Comparison of ENCODE assay signal across 38 cellular contexts in genomic region chr6:136979206-136979605, GRCh38. TPM values are rescaled to one million over a fixed set of nuclear protein-coding genes. Genes with fewer than 3 reads are reported as not detected.
"Had no signal": no experiment of that assay in that cellular context is flagged by ENCODE, and none has a peak within 500 bp of the region (broad histone marks: within the 10 kb centered on the region; RNA-seq: fewer than 3 reads in every experiment).

No MANE protein-coding gene starts in this region.

- H3K4me3 Mint-ChIP-seq: activated CD4-positive, alpha-beta memory T cell treated with anti-CD3 and anti-CD28 coated beads, Interleukin-2, amount 10 ng/mL, durations not matched to agents 7 days and 5 days; activated naive CD8-positive, alpha-beta T cell treated with anti-CD3 and anti-CD28 coated beads for 36 hours; activated T-cell treated with anti-CD3 and anti-CD28 coated beads, Interleukin-2, amount 50 U/mL, for 72 hours; activated T-helper 17 cell treated with anti-CD3 and anti-CD28 coated beads, Interleukin-2, amount 50 U/mL, for 72 hours had no signal

- H3K27me3 ChIP-seq: brain microvascular endothelial cell, Peyer's patch had no signal

- H3K27ac Mint-ChIP-seq: activated CD4-positive, alpha-beta memory T cell treated with anti-CD3 and anti-CD28 coated beads, Interleukin-2, amount 10 ng/mL, durations not matched to agents 7 days and 5 days; activated naive CD8-positive, alpha-beta T cell treated with anti-CD3 and anti-CD28 coated beads for 36 hours; activated T-cell treated with anti-CD3 and anti-CD28 coated beads, Interleukin-2, amount 50 U/mL, for 72 hours; activated T-helper 17 cell treated with anti-CD3 and anti-CD28 coated beads, Interleukin-2, amount 50 U/mL, for 72 hours had no signal

- H3K27ac ChIP-seq: brain microvascular endothelial cell, KMS-11, Peyer's patch, SK-N-MC, WERI-Rb-1 had no signal

- H3K4me1 Mint-ChIP-seq: activated CD4-positive, alpha-beta memory T cell treated with anti-CD3 and anti-CD28 coated beads, Interleukin-2, amount 10 ng/mL, durations not matched to agents 7 days and 5 days; activated naive CD8-positive, alpha-beta T cell treated with anti-CD3 and anti-CD28 coated beads for 36 hours; activated T-helper 17 cell treated with anti-CD3 and anti-CD28 coated beads, Interleukin-2, amount 50 U/mL, for 72 hours had no signal

- H3K36me3 Mint-ChIP-seq: activated naive CD8-positive, alpha-beta T cell treated with anti-CD3 and anti-CD28 coated beads for 36 hours had no signal

- ATAC-seq: activated T-cell treated with anti-CD3 and anti-CD28 coated beads, Interleukin-2, amount 50 U/mL, for 72 hours; activated T-helper 17 cell treated with anti-CD3 and anti-CD28 coated beads, Interleukin-2, amount 50 U/mL, for 72 hours; PC-3 had no signal

- H3K9me3 Mint-ChIP-seq: activated CD4-positive, alpha-beta memory T cell treated with anti-CD3 and anti-CD28 coated beads, Interleukin-2, amount 10 ng/mL, durations not matched to agents 7 days and 5 days; activated naive CD8-positive, alpha-beta T cell treated with anti-CD3 and anti-CD28 coated beads for 36 hours; activated T-cell treated with anti-CD3 and anti-CD28 coated beads, Interleukin-2, amount 50 U/mL, for 72 hours; activated T-helper 17 cell treated with anti-CD3 and anti-CD28 coated beads, Interleukin-2, amount 50 U/mL, for 72 hours had no signal

- H3K9ac ChIP-seq: KMS-11 had no signal

- H3K4me1 ChIP-seq: Peyer's patch had no signal

- H3K4me2 ChIP-seq: KMS-11 had no signal

- H3K9me3 ChIP-seq: Peyer's patch had no signal

- H3K36me3 ChIP-seq: brain microvascular endothelial cell, Peyer's patch, WERI-Rb-1 had no signal

- H3K4me3 ChIP-seq: Peyer's patch, SK-N-MC had no signal

- DNase-seq: activated CD4-positive, alpha-beta memory T cell treated with anti-CD3 and anti-CD28 coated beads, Interleukin-2, amount 10 ng/mL, durations not matched to agents 7 days and 5 days; activated CD4-positive, alpha-beta T cell treated with anti-CD3 and anti-CD28 coated beads for 1 hour; activated CD4-positive, alpha-beta T cell treated with anti-CD3 and anti-CD28 coated beads for 48 hours; activated CD4-positive, CD25-positive, alpha-beta regulatory T cell; activated CD8-positive, alpha-beta memory T cell treated with anti-CD3 and anti-CD28 coated beads for 24 hours; activated effector memory CD4-positive, alpha-beta T cell treated with anti-CD3 and anti-CD28 coated beads, Interleukin-2, amount 50 U/mL, for 16 hours; activated naive CD4-positive, alpha-beta T cell; activated naive CD4-positive, alpha-beta T cell treated with anti-CD3 and anti-CD28 coated beads, Interleukin-2, amount 50 U/mL, for 16 hours; activated naive CD8-positive, alpha-beta T cell treated with anti-CD3 and anti-CD28 coated beads for 36 hours; activated T-cell treated with anti-CD3 and anti-CD28 coated beads, Interleukin-2, amount 50 U/mL, for 1 hour; activated T-cell treated with anti-CD3 and anti-CD28 coated beads, Interleukin-2, amount 50 U/mL, for 72 hours; amniotic stem cell; aorta; brain microvascular endothelial cell; central memory CD4-positive, alpha-beta T cell; MM.1S; MV-4-11; NCI-H1092; NCI-H1436 treated with DMSO at 0.1 percent for 48 hours; NCI-H187 treated with DMSO at 0.1 percent for 48 hours; NCI-H2081; NCI-H345; NCI-H526 treated with DMSO at 0.1 percent for 48 hours; NCI-H82; NK-92 treated with Interleukin-12 subunit alpha and Interleukin-12 subunit beta, amount 100 ng/mL, for 24 hours; PC-3; Peyer's patch; Right ventricle myocardium superior; RPMI8226; T1000; WERI-Rb-1 had no signal

RNA-seq across cellular contexts. Expression of gene SLC35D3, which starts 57.1 kb away (rescaled TPM):
- total RNA-seq: activated naive CD8-positive, alpha-beta T cell treated with anti-CD3 and anti-CD28 coated beads for 36 hours; activated T-cell treated with anti-CD3 and anti-CD28 coated beads, Interleukin-2, amount 50 U/mL, for 72 hours; aorta; LHCN-M2; NCI-H460; PC-3; Right ventricle myocardium superior; T-helper 1 cell treated with Interleukin-12 subunit alpha and Interleukin-12 subunit beta and Interleukin-4 antibody, amounts not matched to agents 30 ng/mL and 1 ng/mL, for 36 hours; T-helper 2 cell treated with Interferon-gamma antibody and Interleukin-4, amounts not matched to agents 100 ng/mL and 5 ng/mL, for 36 hours had no signal
- polyA plus RNA-seq: aorta had no signal
